2 cellular contexts compared by ENCODE assay signal in genomic region chr7:148882192-148882591, GRCh38.
TF ChIP-seq lines count a peak whose summit lies in the region.

No MANE protein-coding gene starts in this region.

TF ChIP-seq in IMR-90, 13 proteins besides CTCF, POLR2A, EP300 and RAD21:
- TF ChIP-seq USF2 (IDR thresholded peaks at IDR 0.05; ENCODE audit: low read depth, low read length) (no peak), CHD1 (IDR thresholded peaks at IDR 0.05; ENCODE audit: low read depth, low read length) (no peak), MXI1 (IDR thresholded peaks at IDR 0.05; ENCODE audit: borderline replicate concordance, low read depth, low read length) (no peak), BHLHE40 (IDR thresholded peaks at IDR 0.05; ENCODE audit: low read depth, low read length) (no peak), CEBPB (IDR thresholded peaks at IDR 0.05; ENCODE audit: low read depth, low read length) (no peak), RCOR1 (IDR thresholded peaks at IDR 0.05; ENCODE audit: insufficient replicate concordance, low read length) (no peak), FOS (IDR thresholded peaks at IDR 0.05; ENCODE audit: low read depth, low read length) (no peak), SMC3 (IDR thresholded peaks at IDR 0.05; ENCODE audit: low read depth, low read length) (no peak), MAFK (IDR thresholded peaks at IDR 0.05; ENCODE audit: low read depth, low read length) (no peak), MAZ (IDR thresholded peaks at IDR 0.05; ENCODE audit: borderline replicate concordance, low read depth, low read length) (no peak), RFX5 (IDR thresholded peaks at IDR 0.05; ENCODE audit: low read depth, low read length) (no peak), NFE2L2 (IDR thresholded peaks at IDR 0.05; ENCODE audit: low read depth, low read length) (no peak), ELK1 (IDR thresholded peaks at IDR 0.05; ENCODE audit: borderline replicate concordance, low read depth, low read length) (no peak)

TF ChIP-seq in HEK293T, 16 proteins besides CTCF, POLR2A, EP300 and RAD21:
- TF ChIP-seq FOXM1 (IDR thresholded peaks at IDR 0.05; ENCODE audit: borderline replicate concordance) (no peak), ZNF384 (IDR thresholded peaks at IDR 0.05) (no peak), BHLHE40 (IDR thresholded peaks at IDR 0.05; ENCODE audit: borderline replicate concordance) (no peak), LEF1 (IDR thresholded peaks at IDR 0.05; ENCODE audit: borderline replicate concordance) (no peak), TARDBP (IDR thresholded peaks at IDR 0.05) (no peak), FOXK2 (IDR thresholded peaks at IDR 0.05) (no peak)
